ENCODE assay signal across 27 cellular contexts in the genomic region with DNA sequence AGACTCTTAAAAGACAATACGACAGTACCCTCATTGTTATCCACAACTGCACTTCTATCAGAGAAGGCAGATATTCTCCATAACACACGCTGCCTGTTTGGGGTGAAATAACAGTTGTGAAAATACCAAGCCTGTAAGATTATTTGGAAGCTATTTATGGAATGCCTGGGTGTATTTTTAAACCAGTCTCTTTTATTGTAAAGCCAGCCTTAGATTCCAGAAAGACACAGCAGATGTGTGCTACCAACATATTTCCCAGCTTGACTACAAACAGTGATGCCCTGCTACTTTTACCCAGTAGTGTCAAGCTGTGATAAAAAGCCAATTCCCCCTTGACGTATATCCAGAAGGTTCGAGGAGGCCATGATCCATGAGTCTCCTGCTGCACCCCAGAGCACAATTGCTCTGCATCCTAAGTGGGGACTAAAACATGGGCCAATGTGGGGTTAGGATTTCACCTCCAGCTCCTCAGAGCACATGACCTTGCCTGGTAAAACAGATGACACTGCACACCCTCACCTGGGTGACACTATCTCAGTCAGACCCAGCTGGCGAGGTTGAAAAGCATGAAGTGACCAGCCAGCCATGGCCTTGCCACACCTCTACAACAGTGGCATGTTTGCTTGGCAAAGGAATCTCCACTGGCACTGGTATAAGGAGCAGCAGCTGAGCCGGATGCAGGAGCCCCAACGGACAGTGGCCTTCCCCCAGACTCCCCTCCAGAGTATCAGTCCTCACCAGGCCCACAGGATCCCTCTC.
DNase-seq lines count a peak whose midpoint lies in the region; ATAC-seq and TF ChIP-seq lines count a peak whose summit lies in the region.
"Had no signal": no experiment of that assay in that cellular context is flagged by ENCODE, and none has a peak within 500 bp of the region (broad histone marks: within the 10 kb centered on the region; RNA-seq: fewer than 3 reads in every experiment).

No MANE protein-coding gene starts in this region.

- DNase-seq in SJSA1 (ENCODE audit: low read depth in 1 of 2, low spot score in 2 of 2), result peak in 1 of 2 experiments; percentile 37
- peak; percentile 28 for DNase-seq in iris pigment epithelial cell (ENCODE audit: low read depth)
- DNase-seq in osteocyte (ENCODE audit: extremely low spot score, unreplicated experiment), result no peak
- DNase-seq in activated CD4-positive, alpha-beta T cell treated with anti-CD3 and anti-CD28 coated beads, Interleukin-2, amount 50 U/mL, for 4 hours, result no peak
- no peak for DNase-seq in heart left ventricle
- no peak for DNase-seq in NCI-H69 (lab: John Stamatoyannopoulos, UW)
- DNase-seq: activated B cell treated with CpG ODN at 0.5 μM for 24 hours; activated CD4-positive, alpha-beta T cell treated with anti-CD3 and anti-CD28 coated beads, Interleukin-2, amount 50 U/mL, for 1 hour; activated naive CD4-positive, alpha-beta T cell treated with Interleukin-2 at 50 U/mL for 16 hours; activated T-cell treated with anti-CD3 and anti-CD28 coated beads, Interleukin-2, amount 50 U/mL, for 72 hours; BE2C; colonic mucosa; DMS153; effector CD8-positive, alpha-beta T cell; H7; heart right ventricle; KG1; left lung; NCI-H1417; NCI-H2029 treated with DMSO at 0.1 percent for 48 hours; nephron progenitor cell; posterior cingulate gyrus; sigmoid colon; T-helper 1 cell; transverse colon had no signal

- H3K4me1 Mint-ChIP-seq in osteocyte (ENCODE audit: unreplicated experiment), result peaks cover 32% of the 10 kb centered on the region
- H3K4me1 Mint-ChIP-seq: activated B cell treated with CpG ODN at 0.5 μM for 24 hours had no signal

- H3K27ac ChIP-seq in BLaER1, result peak overlapping the region; percentile 87
- peak overlapping the region; percentile 62 for H3K27ac ChIP-seq in SJSA1
- H3K27ac ChIP-seq in heart left ventricle, result no peak overlapping the region
- H3K27ac ChIP-seq: colonic mucosa, heart right ventricle, left lung, transverse colon had no signal

- H3K36me3 Mint-ChIP-seq in osteocyte (ENCODE audit: unreplicated experiment), result no peaks in the 10 kb centered on the region

- no peaks in the 10 kb centered on the region for H3K27me3 Mint-ChIP-seq in osteocyte (ENCODE audit: unreplicated experiment)
- H3K27me3 Mint-ChIP-seq: activated B cell treated with CpG ODN at 0.5 μM for 24 hours had no signal

- no peak for TF ChIP-seq POLR2A in heart left ventricle (IDR thresholded peaks at IDR 0.05)

- H3K9me3 Mint-ChIP-seq in osteocyte (ENCODE audit: unreplicated experiment), result no peaks in the 10 kb centered on the region
- H3K9me3 Mint-ChIP-seq: activated B cell treated with CpG ODN at 0.5 μM for 24 hours; activated T-cell treated with anti-CD3 and anti-CD28 coated beads, Interleukin-2, amount 50 U/mL, for 72 hours; nephron progenitor cell had no signal

- no peak overlapping the region for H3K4me3 Mint-ChIP-seq in osteocyte (ENCODE audit: unreplicated experiment)
- H3K4me3 Mint-ChIP-seq: activated B cell treated with CpG ODN at 0.5 μM for 24 hours; activated T-cell treated with anti-CD3 and anti-CD28 coated beads, Interleukin-2, amount 50 U/mL, for 72 hours; nephron progenitor cell had no signal

- no peaks in the 10 kb centered on the region for H3K36me3 ChIP-seq in BLaER1
- no peaks in the 10 kb centered on the region for H3K36me3 ChIP-seq in SJSA1
- H3K36me3 ChIP-seq in heart left ventricle, result no peaks in the 10 kb centered on the region
- H3K36me3 ChIP-seq: BE2C, colonic mucosa, heart right ventricle, left lung, sigmoid colon, transverse colon had no signal

- TF ChIP-seq CTCF in osteocyte (IDR thresholded peaks at IDR 0.05) (no peak), heart left ventricle (IDR thresholded peaks at IDR 0.05) (no peak)

- peak overlapping the region; percentile 29 for H3K27ac Mint-ChIP-seq in osteocyte (ENCODE audit: unreplicated experiment)
- H3K27ac Mint-ChIP-seq: activated B cell treated with CpG ODN at 0.5 μM for 24 hours; activated T-cell treated with anti-CD3 and anti-CD28 coated beads, Interleukin-2, amount 50 U/mL, for 72 hours had no signal

- H4K20me1 ChIP-seq in BLaER1, result no peaks in the 10 kb centered on the region

- H3K4me2 ChIP-seq in BLaER1, result peak overlapping the region; percentile 79

- H3K27me3 ChIP-seq in BLaER1, result no peaks in the 10 kb centered on the region
- no peaks in the 10 kb centered on the region for H3K27me3 ChIP-seq in SJSA1 (replicated peaks)
- H3K27me3 ChIP-seq in heart left ventricle, result no peaks in the 10 kb centered on the region
- H3K27me3 ChIP-seq: BE2C, colonic mucosa, heart right ventricle, left lung, sigmoid colon, transverse colon had no signal

- no peak for ATAC-seq in GM21367 (IDR thresholded peaks at IDR 0.05; ENCODE audit: unreplicated experiment)
- no peak for ATAC-seq in heart left ventricle
- ATAC-seq: activated T-cell treated with anti-CD3 and anti-CD28 coated beads, Interleukin-2, amount 50 U/mL, for 72 hours; heart right ventricle had no signal

- H3K9me3 ChIP-seq in BLaER1 (no peaks in the 10 kb centered on the region), SJSA1 (replicated peaks) (no peaks in the 10 kb centered on the region; the same call in 1 of the 2 replicates), heart left ventricle (no peaks in the 10 kb centered on the region)
- H3K9me3 ChIP-seq: BE2C, colonic mucosa, heart right ventricle, left lung, sigmoid colon, transverse colon had no signal

- H3K4me3 ChIP-seq in BLaER1 (no peak overlapping the region), SJSA1 (no peak overlapping the region), heart left ventricle (no peak overlapping the region)
- H3K4me3 ChIP-seq: colonic mucosa, heart right ventricle, left lung, sigmoid colon, transverse colon had no signal

- H3K4me1 ChIP-seq in BLaER1 (peaks cover 92% of the 10 kb centered on the region), SJSA1 (replicated peaks) (peaks cover 34% of the 10 kb centered on the region), heart left ventricle (peaks cover 0 to 5% (median 0%) of the 10 kb centered on the region in 12 donors)
- H3K4me1 ChIP-seq: BE2C, colonic mucosa, left lung had no signal

- peak overlapping the region; percentile 47 for H3K9ac ChIP-seq in BLaER1

- 66 to 74% (median 72%) methylated on average over 7 of the region's 7 CpGs for WGBS in heart left ventricle, 4 donors

- intact Hi-C loops in heart left ventricle (cut with DNase I), result no loop called here

Comparison
In these comparisons a context has a peak if more than half of its experiments do, and no peak if none do; other contexts are left out.
1. H3K27ac ChIP-seq: peak in BLaER1 (single experiment) and SJSA1 (single experiment); none in heart left ventricle (0 of 12).